In the genomic region with DNA sequence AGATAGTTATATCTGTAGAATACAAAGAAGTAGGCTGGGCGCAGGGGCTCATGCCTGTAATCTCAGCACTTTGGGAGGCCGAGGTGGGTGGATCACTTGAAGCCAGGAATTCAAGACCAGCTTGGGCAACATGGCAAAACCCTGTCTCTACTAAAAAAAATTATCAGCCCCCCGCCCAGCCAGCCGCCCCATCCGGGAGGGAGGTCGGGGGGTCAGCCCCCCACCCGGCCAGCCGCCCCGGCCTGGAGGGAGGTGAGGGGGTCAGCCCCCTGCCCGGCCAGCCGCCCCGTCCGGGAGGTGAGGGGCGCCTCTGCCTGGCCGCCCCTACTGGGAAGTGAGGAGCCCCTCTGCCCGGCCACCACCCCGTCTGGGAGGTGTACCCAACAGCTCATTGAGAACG, we compare ENCODE assay signal across 7 cellular contexts. TPM values are rescaled to one million over a fixed set of nuclear protein-coding genes. Genes with fewer than 3 reads are reported as not detected.
DNase-seq lines count a peak whose midpoint lies in the region; ATAC-seq and TF ChIP-seq lines count a peak whose summit lies in the region.
"Not testable (repeated sequence)": the region's sequence is repeated elsewhere in the genome, so short reads cannot be mapped to it uniquely, and the experiment has no call there.
"Had no signal": no experiment of that assay in that cellular context is flagged by ENCODE, and none has a peak within 500 bp of the region (broad histone marks: within the 10 kb centered on the region; RNA-seq: fewer than 3 reads in every experiment).

No MANE protein-coding gene starts in this region.

- H3K27ac ChIP-seq in lung (ENCODE audit: low read depth in 1 of 2, low read length in 1 of 2) = not testable (repeated sequence)

- H3K4me3 ChIP-seq in lung = not testable (repeated sequence)

- H3K4me1 ChIP-seq in lung (ENCODE audit: control insufficient read depth in 2 of 2, insufficient read depth in 2 of 2, low read length in 2 of 2) = not testable (repeated sequence)

- 92 to 93% methylated on average over 13 to 15 of the region's 18 CpGs for WGBS in lung, 2 donors

- ATAC-seq in lung (ENCODE audit: insufficient read depth, low FRiP score) = not testable (repeated sequence)

- H3K9me3 ChIP-seq in lung (ENCODE audit: control insufficient read depth in 2 of 2, insufficient read depth in 1 of 2, low read length in 1 of 2) = not testable (repeated sequence)

- H3K36me3 ChIP-seq in lung (ENCODE audit: control insufficient read depth in 2 of 2, insufficient read depth in 2 of 2, low read length in 2 of 2) = not testable (repeated sequence)

- H3K27me3 ChIP-seq in lung (ENCODE audit: control insufficient read depth, insufficient read depth) = not testable (repeated sequence)

- DNase-seq in lung (ENCODE audit: low spot score) = peak; percentile 11

- not testable (repeated sequence) for TF ChIP-seq CTCF in lung (IDR thresholded peaks at IDR 0.05; ENCODE audit: control extremely low read depth, extremely low read depth)

RNA-seq across cellular contexts. Expression of gene USP6, which starts 27.0 kb away (rescaled TPM):
- total RNA-seq in lung = under 1 TPM; 0.31 to 0.46 TPM
- polyA plus RNA-seq in lung = under 1 TPM; 0.05 to 0.10 TPM
- total RNA-seq: A172; Calu3; CD4-positive, CD25-positive, alpha-beta regulatory T cell; Daoy had no signal
- polyA plus RNA-seq: AG04450, BJ had no signal

RNA-seq across cellular contexts. Expression of gene ZNF232, which starts 31.2 kb away (rescaled TPM):
- total RNA-seq in lung = 10 to 100 TPM in 1 of 2 donors, 1 to 10 TPM in 1; 9.6 to 14.1 TPM
- polyA plus RNA-seq in lung = 1 to 10 TPM; 6.8 to 9.4 TPM
- total RNA-seq: A172 had no signal

RNA-seq across cellular contexts. Expression of gene ZNF594, which starts 48.8 kb away (rescaled TPM):
- total RNA-seq in lung = 10 to 100 TPM in 1 of 2 donors, 1 to 10 TPM in 1; 7.9 to 14.4 TPM
- 1 to 10 TPM; 1.6 to 2.1 TPM for polyA plus RNA-seq in lung
